28 cellular contexts compared by ENCODE assay signal in the genomic region with DNA sequence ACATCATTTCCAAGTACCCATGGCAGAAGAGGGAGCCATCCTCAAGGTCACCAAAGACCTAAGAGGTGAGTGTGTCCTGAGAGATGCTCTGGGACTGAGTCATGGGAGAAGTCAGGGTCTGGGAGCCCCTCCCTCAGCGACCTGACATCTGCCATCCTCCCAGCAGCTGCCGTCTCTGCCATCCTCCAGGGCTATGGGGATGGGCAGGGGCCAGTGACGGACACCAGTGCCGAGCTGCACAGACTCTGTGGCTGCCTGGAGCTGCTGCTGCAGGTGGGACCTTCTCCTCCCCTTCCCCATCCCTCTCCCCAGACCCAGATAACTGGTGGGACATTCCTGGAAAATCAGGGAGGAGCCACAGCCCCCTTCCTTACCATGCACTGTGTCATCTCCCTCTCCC. TPM values are rescaled to one million over a fixed set of nuclear protein-coding genes. Genes with fewer than 3 reads are reported as not detected.
"Had no signal": no experiment of that assay in that cellular context is flagged by ENCODE, and none has a peak within 500 bp of the region (broad histone marks: within the 10 kb centered on the region; RNA-seq: fewer than 3 reads in every experiment).

No MANE protein-coding gene starts in this region.

- H3K27ac ChIP-seq: colonic mucosa, dorsolateral prefrontal cortex, foreskin keratinocyte, gastrocnemius medialis, heart left ventricle, WERI-Rb-1 had no signal

- DNase-seq: activated B cell treated with CpG ODN at 0.5 μM for 24 hours; activated CD4-positive, alpha-beta T cell treated with anti-CD3 and anti-CD28 coated beads for 48 hours; activated CD4-positive, alpha-beta T cell treated with anti-CD3 and anti-CD28 coated beads, Interleukin-2, amount 50 U/mL, for 1 hour; activated CD4-positive, alpha-beta T cell treated with anti-CD3 and anti-CD28 coated beads, Interleukin-2, amount 50 U/mL, for 48 hours; activated CD8-positive, alpha-beta memory T cell treated with anti-CD3 and anti-CD28 coated beads for 24 hours; activated CD8-positive, alpha-beta T cell treated with anti-CD3 and anti-CD28 coated beads for 36 hours; activated effector memory CD4-positive, alpha-beta T cell treated with anti-CD3 and anti-CD28 coated beads, Interleukin-2, amount 50 U/mL, for 16 hours; activated naive CD4-positive, alpha-beta T cell treated with anti-CD3 and anti-CD28 coated beads for 36 hours; activated T-cell treated with anti-CD3 and anti-CD28 coated beads, Interleukin-2, amount 50 U/mL, for 4 hours; amniotic stem cell; anterior cingulate cortex; cerebellar nuclear complex; colonic mucosa; dorsolateral prefrontal cortex; effector memory CD4-positive, alpha-beta T cell; endodermal cell; foreskin keratinocyte; gastrocnemius medialis; glutamatergic neuron; heart left ventricle; T-helper 9 cell; WERI-Rb-1 had no signal

- H3K9me3 ChIP-seq: colonic mucosa, gastrocnemius medialis, heart left ventricle had no signal

- H3K4me1 ChIP-seq: colonic mucosa, foreskin keratinocyte had no signal

- H3K4me3 ChIP-seq: colonic mucosa, dorsolateral prefrontal cortex, gastrocnemius medialis, heart left ventricle had no signal

- H3K27me3 ChIP-seq: colonic mucosa had no signal

- ATAC-seq: activated CD4-positive, CD25-positive, alpha-beta regulatory T cell treated with anti-CD3 and anti-CD28 coated beads, Interleukin-2, amount 50 U/mL, for 24 hours; activated CD8-positive, alpha-beta T cell treated with anti-CD3 and anti-CD28 coated beads for 36 hours; activated T-cell treated with anti-CD3 and anti-CD28 coated beads, Interleukin-2, amount 50 U/mL, for 4 hours; esophagus mucosa; foreskin keratinocyte; gastrocnemius medialis; heart left ventricle had no signal

- H3K9me3 Mint-ChIP-seq: activated B cell treated with CpG ODN at 0.5 μM for 24 hours; activated CD8-positive, alpha-beta T cell treated with anti-CD3 and anti-CD28 coated beads for 36 hours; activated naive CD4-positive, alpha-beta T cell treated with anti-CD3 and anti-CD28 coated beads for 36 hours; activated naive CD4-positive, alpha-beta T cell treated with anti-CD3 and anti-CD28 coated beads, Interleukin-2, amount 50 U/mL, for 24 hours; activated T-cell treated with anti-CD3 and anti-CD28 coated beads, Interleukin-2, amount 50 U/mL, for 4 hours; activated T-helper 2 cell treated with anti-CD3 and anti-CD28 coated beads, Interferon-gamma antibody, Interleukin-2, Interleukin-4, amounts not matched to agents 10 μg/mL and 5 μg/mL and 100 μg/mL, durations not matched to agents 14 hours and 24 hours and 36 hours; endodermal cell had no signal

- H3K27ac Mint-ChIP-seq: activated B cell treated with CpG ODN at 0.5 μM for 24 hours; activated CD8-positive, alpha-beta T cell treated with anti-CD3 and anti-CD28 coated beads for 36 hours; activated naive CD4-positive, alpha-beta T cell treated with anti-CD3 and anti-CD28 coated beads for 36 hours; activated naive CD4-positive, alpha-beta T cell treated with anti-CD3 and anti-CD28 coated beads, Interleukin-2, amount 50 U/mL, for 24 hours; activated T-helper 2 cell treated with anti-CD3 and anti-CD28 coated beads, Interferon-gamma antibody, Interleukin-2, Interleukin-4, amounts not matched to agents 10 μg/mL and 5 μg/mL and 100 μg/mL, durations not matched to agents 14 hours and 24 hours and 36 hours; endodermal cell had no signal

- H3K36me3 Mint-ChIP-seq: activated naive CD4-positive, alpha-beta T cell treated with anti-CD3 and anti-CD28 coated beads, Interleukin-2, amount 50 U/mL, for 24 hours had no signal

- H3K36me3 ChIP-seq: colonic mucosa, gastrocnemius medialis, heart left ventricle, WERI-Rb-1 had no signal

- H3K4me3 Mint-ChIP-seq: activated B cell treated with CpG ODN at 0.5 μM for 24 hours; activated CD8-positive, alpha-beta T cell treated with anti-CD3 and anti-CD28 coated beads for 36 hours; activated naive CD4-positive, alpha-beta T cell treated with anti-CD3 and anti-CD28 coated beads for 36 hours; activated naive CD4-positive, alpha-beta T cell treated with anti-CD3 and anti-CD28 coated beads, Interleukin-2, amount 50 U/mL, for 24 hours; activated T-cell treated with anti-CD3 and anti-CD28 coated beads, Interleukin-2, amount 50 U/mL, for 4 hours; endodermal cell had no signal

RNA-seq across cellular contexts. Expression of a gene that starts 1.5 kb away (rescaled TPM):
- total RNA-seq: astrocyte, colonic mucosa, epithelial cell of proximal tubule, foreskin keratinocyte had no signal

RNA-seq across cellular contexts. Expression of a gene that starts 55.2 kb away (rescaled TPM):
- total RNA-seq: activated B cell treated with CpG ODN at 0.5 μM for 24 hours; activated T-cell treated with anti-CD3 and anti-CD28 coated beads, Interleukin-2, amount 50 U/mL, for 4 hours; endodermal cell; epithelial cell of proximal tubule had no signal
